Comparison of ENCODE assay signal across 8 cellular contexts in genomic region chr1:66242646-66243547, GRCh38.
DNase-seq lines count a peak whose midpoint lies in the region; ATAC-seq and TF ChIP-seq lines count a peak whose summit lies in the region.

No MANE protein-coding gene starts in this region.

- H3K27me3 ChIP-seq in CD4-positive, alpha-beta memory T cell (ENCODE audit: insufficient read depth, low read length) = no peaks in the 10 kb centered on the region
- H3K27me3 ChIP-seq in lower lobe of right lung (ENCODE audit: low read depth) = no peaks in the 10 kb centered on the region

- CTCF ChIA-PET in CD4-positive, alpha-beta memory T cell (lab: Charles Lee; ENCODE audit: partially characterized antibody) = interaction anchor here (0.7 to 30.4 kb wide), 65 partner anchors 7 to 312 kb away, joined by 3 to 874 read pairs (median 4); no protein-coding TSS in a partner anchor

- H3K9me3 Mint-ChIP-seq in CD4-positive, alpha-beta memory T cell = no peaks in the 10 kb centered on the region

- peaks cover 50% of the 10 kb centered on the region for H3K4me1 ChIP-seq in CD4-positive, alpha-beta memory T cell (ENCODE audit: insufficient read depth, low read length)
- peaks cover 5% of the 10 kb centered on the region for H3K4me1 ChIP-seq in lower lobe of right lung

- H3K4me3 Mint-ChIP-seq in CD4-positive, alpha-beta memory T cell = no peak overlapping the region

- no peaks in the 10 kb centered on the region for H3K36me3 Mint-ChIP-seq in CD4-positive, alpha-beta memory T cell

- ATAC-seq in GM19463 (IDR thresholded peaks at IDR 0.05; ENCODE audit: unreplicated experiment) (peak; percentile 73), lower lobe of right lung (peak; percentile 95 to 96)

- no peak overlapping the region for H3K27ac ChIP-seq in CD4-positive, alpha-beta memory T cell (ENCODE audit: low read depth, low read length)
- no peak overlapping the region for H3K27ac ChIP-seq in lower lobe of right lung

- POLR2A ChIA-PET in CD4-positive, alpha-beta memory T cell (lab: Charles Lee; ENCODE audit: partially characterized antibody) = interaction anchor here (0.6 to 7.4 kb wide), 5 partner anchors 62 to 283 kb away, joined by 3 to 59 read pairs (median 3); no protein-coding TSS in a partner anchor

- H3K9me3 ChIP-seq in CD4-positive, alpha-beta memory T cell (ENCODE audit: control insufficient read depth in 1 of 2, low read length in 2 of 2) = no peaks in the 10 kb centered on the region
- no peaks in the 10 kb centered on the region for H3K9me3 ChIP-seq in lower lobe of right lung

- intact Hi-C loops in CD4-positive, alpha-beta memory T cell (cut with micrococcal nuclease) = loop anchor here (1.0 to 10.0 kb wide), 4 partner anchors 284 to 1178 kb away; partner anchors contain the start of genes LEPR and LEPROT
- intact Hi-C loops in lower lobe of right lung (cut with DNase I) = loop anchor here (5.0 kb wide), 1 partner anchor 281 kb away; no protein-coding TSS in a partner anchor

- peak; percentile 63 to 72 (median 65) for DNase-seq in CD4-positive, alpha-beta memory T cell
- DNase-seq in HK-2 (ENCODE audit: unreplicated experiment) (peak; percentile 68), NCI-H774 (lab: John Stamatoyannopoulos, UW) (peak; percentile 82), dermis microvascular lymphatic vessel endothelial cell (ENCODE audit: low read depth in 2 of 2) (peak; percentile 75 to 88), lower lobe of right lung (peak; percentile 83)
- peak; percentile 68 to 71 for DNase-seq in activated CD4-positive, alpha-beta T cell treated with anti-CD3 and anti-CD28 coated beads, Interleukin-2, amount 50 U/mL, for 4 hours
- peak; percentile 38 for DNase-seq in stimulated activated CD8-positive, alpha-beta memory T cell treated with anti-CD3 and anti-CD28 coated beads, Interleukin-12 subunit alpha, Interleukin-12 subunit beta, amount 100 ng/mL, for 4 hours (ENCODE audit: low read depth)

- H3K36me3 ChIP-seq in CD4-positive, alpha-beta memory T cell (ENCODE audit: insufficient read depth, low read length) = no peaks in the 10 kb centered on the region
- no peaks in the 10 kb centered on the region for H3K36me3 ChIP-seq in lower lobe of right lung

- H3K4me3 ChIP-seq in CD4-positive, alpha-beta memory T cell (ENCODE audit: low read length in 2 of 2) = no peak overlapping the region
- no peak overlapping the region for H3K4me3 ChIP-seq in lower lobe of right lung

- peak; percentile 98 for TF ChIP-seq CTCF in lower lobe of right lung (IDR thresholded peaks at IDR 0.05)

- peaks cover 0 to 28% (median 22%) of the 10 kb centered on the region in 4 donors for H3K4me1 Mint-ChIP-seq in CD4-positive, alpha-beta memory T cell

- no peak overlapping the region for H3K27ac Mint-ChIP-seq in CD4-positive, alpha-beta memory T cell

- H3K27me3 Mint-ChIP-seq in CD4-positive, alpha-beta memory T cell = peaks cover 6 to 8% of the 10 kb centered on the region in 2 donors
